1 cellular context compared by ENCODE assay signal in the genomic region with DNA sequence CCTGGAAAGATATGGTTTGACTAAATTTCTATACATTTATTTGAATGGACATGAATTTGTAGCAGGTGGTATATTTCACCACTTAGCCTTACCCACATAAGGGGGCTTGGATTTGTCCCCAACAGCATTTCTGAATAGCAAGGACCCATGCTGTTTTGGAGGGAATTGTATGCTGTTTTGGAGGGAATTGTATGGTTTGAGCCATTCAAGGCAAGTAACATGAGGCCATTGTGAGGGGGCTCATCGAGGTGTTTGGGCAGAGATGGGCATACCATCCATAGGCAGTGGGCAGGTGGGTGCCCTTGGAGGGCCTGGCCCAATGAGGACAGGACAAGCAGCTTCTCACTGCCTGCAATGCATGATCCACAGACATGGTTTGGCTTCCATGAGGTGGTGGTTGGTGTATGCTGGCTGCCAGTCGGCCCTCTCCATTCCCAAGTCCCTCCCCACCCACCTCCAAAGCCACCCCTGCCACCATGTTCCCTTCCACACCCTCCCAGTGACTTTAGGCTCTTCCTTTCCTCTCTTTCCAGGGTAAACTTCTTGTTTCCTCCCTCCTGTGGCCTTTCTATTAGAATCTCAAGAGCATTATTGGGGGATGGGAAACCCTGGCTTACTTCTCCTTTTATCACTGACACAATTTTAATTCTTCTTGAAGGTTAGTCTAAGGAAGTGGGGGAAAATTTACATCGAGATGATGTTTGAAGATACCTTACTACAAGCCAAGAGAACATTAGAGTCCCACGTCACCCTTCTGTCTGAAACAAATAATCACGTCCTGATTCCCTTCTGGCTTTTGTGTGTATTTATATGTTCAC.
TF ChIP-seq lines count a peak whose summit lies in the region.

No MANE protein-coding gene starts in this region.

TF ChIP-seq in IMR-90, 13 proteins besides CTCF, POLR2A, EP300 and RAD21 (continued from another document):
- TF ChIP-seq BHLHE40 (IDR thresholded peaks at IDR 0.05; ENCODE audit: low read depth, low read length) (no peak), MXI1 (IDR thresholded peaks at IDR 0.05; ENCODE audit: borderline replicate concordance, low read depth, low read length) (no peak), MAZ (IDR thresholded peaks at IDR 0.05; ENCODE audit: borderline replicate concordance, low read depth, low read length) (no peak), CEBPB (IDR thresholded peaks at IDR 0.05; ENCODE audit: low read depth, low read length) (no peak), SMC3 (IDR thresholded peaks at IDR 0.05; ENCODE audit: low read depth, low read length) (no peak), FOS (IDR thresholded peaks at IDR 0.05; ENCODE audit: low read depth, low read length) (no peak), RCOR1 (IDR thresholded peaks at IDR 0.05; ENCODE audit: insufficient replicate concordance, low read length) (no peak)
- TF ChIP-seq, protein P1, sequence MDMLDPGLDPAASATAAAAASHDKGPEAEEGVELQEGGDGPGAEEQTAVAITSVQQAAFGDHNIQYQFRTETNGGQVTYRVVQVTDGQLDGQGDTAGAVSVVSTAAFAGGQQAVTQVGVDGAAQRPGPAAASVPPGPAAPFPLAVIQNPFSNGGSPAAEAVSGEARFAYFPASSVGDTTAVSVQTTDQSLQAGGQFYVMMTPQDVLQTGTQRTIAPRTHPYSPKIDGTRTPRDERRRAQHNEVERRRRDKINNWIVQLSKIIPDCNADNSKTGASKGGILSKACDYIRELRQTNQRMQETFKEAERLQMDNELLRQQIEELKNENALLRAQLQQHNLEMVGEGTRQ (IDR thresholded peaks at IDR 0.05; ENCODE audit: low read depth, low read length): no peak
TF ChIP-seq in IMR-90: peak in this region for 0.
